Comparison of ENCODE assay signal across 10 cellular contexts in genomic region chr11:48088682-48089050, GRCh38.
DNase-seq lines count a peak whose midpoint lies in the region; ATAC-seq and TF ChIP-seq lines count a peak whose summit lies in the region.
"Had no signal": no experiment of that assay in that cellular context is flagged by ENCODE, and none has a peak within 500 bp of the region (broad histone marks: within the 10 kb centered on the region; RNA-seq: fewer than 3 reads in every experiment).

No MANE protein-coding gene starts in this region.

- TF ChIP-seq CTCF in OCI-LY1 (IDR thresholded peaks at IDR 0.05; ENCODE audit: low read length): no peak

- H2AFZ ChIP-seq in OCI-LY1 (ENCODE audit: low read length): no peak overlapping the region

- peaks cover 83% of the 10 kb centered on the region for H3K79me2 ChIP-seq in OCI-LY1 (ENCODE audit: insufficient read depth, low read length)

- H3K27me3 ChIP-seq in OCI-LY1 (ENCODE audit: insufficient read depth, low read length): no peaks in the 10 kb centered on the region

- peak overlapping the region; percentile 10; the same call in 1 of the 2 replicates for H3K9ac ChIP-seq in OCI-LY1 (ENCODE audit: low read length)

- H3K9me2 ChIP-seq in OCI-LY1 (ENCODE audit: low read depth, low read length): no peaks in the 10 kb centered on the region

- intact Hi-C loops in left colon (cut with DNase I, micrococcal nuclease): no loop called here

- H3K4me2 ChIP-seq in OCI-LY1 (ENCODE audit: low read length): peak overlapping the region; percentile 20; the same call in 1 of the 2 replicates

- H3K27ac ChIP-seq in OCI-LY1 (ENCODE audit: low read depth, low read length, poor library complexity, severe bottlenecking): peak overlapping the region; percentile 81
- H3K27ac ChIP-seq: RWPE1 had no signal

- in situ Hi-C loops in Caki2 (cut with HindIII; ENCODE audit: low pct_unique_long_range_greater_than_20kb, low sequenced_read_pairs): no loop called here

- peaks cover 99% of the 10 kb centered on the region for H3K4me1 ChIP-seq in OCI-LY1 (ENCODE audit: insufficient read depth, low read length, severe bottlenecking)

- H3K4me3 ChIP-seq in OCI-LY1 (ENCODE audit: low read depth, low read length, poor library complexity, severe bottlenecking): no peak overlapping the region

- ATAC-seq in left colon: peak; percentile 51
- ATAC-seq in HG03571 (IDR thresholded peaks at IDR 0.05; ENCODE audit: unreplicated experiment): no peak
- ATAC-seq: activated T-cell treated with anti-CD3 and anti-CD28 coated beads, Interleukin-2, amount 50 U/mL, for 4 hours had no signal

- peak; percentile 86 for DNase-seq in Caki2 (ENCODE audit: low read depth)
- peak; percentile 94 for DNase-seq in NCI-H1092 (lab: John Stamatoyannopoulos, UW)
- no peak for DNase-seq in left colon
- DNase-seq in glomerular visceral epithelial cell (ENCODE audit: extremely low spot score): no peak
- DNase-seq in effector CD4-positive, alpha-beta T cell: no peak
- no peak for DNase-seq in epidermal melanocyte (ENCODE audit: insufficient read length, low spot score)
- DNase-seq: activated T-cell treated with anti-CD3 and anti-CD28 coated beads, Interleukin-2, amount 50 U/mL, for 4 hours had no signal

- no peaks in the 10 kb centered on the region for H3K9me3 ChIP-seq in OCI-LY1 (ENCODE audit: low read length)

- peaks cover 12% of the 10 kb centered on the region for H3K36me3 ChIP-seq in OCI-LY1 (ENCODE audit: insufficient read depth, low read length)

- peaks cover 12% of the 10 kb centered on the region; the same call in 1 of the 2 replicates for H3F3A ChIP-seq in OCI-LY1 (ENCODE audit: insufficient read depth, low read length)

- H4K20me1 ChIP-seq in OCI-LY1 (ENCODE audit: insufficient read depth, low read length): no peaks in the 10 kb centered on the region

Comparison
In these comparisons a context has a peak if more than half of its experiments do, and no peak if none do; other contexts are left out.
1. DNase-seq: peak in Caki2 (single experiment) and NCI-H1092 (single experiment); none in left colon (0 of 2), glomerular visceral epithelial cell (single experiment), effector CD4-positive, alpha-beta T cell (single experiment) and epidermal melanocyte (single experiment).